ENCODE assay signal across 27 cellular contexts in genomic region chr2:154600931-154601494, GRCh38.
"Had no signal": no experiment of that assay in that cellular context is flagged by ENCODE, and none has a peak within 500 bp of the region (broad histone marks: within the 10 kb centered on the region; RNA-seq: fewer than 3 reads in every experiment).

No MANE protein-coding gene starts in this region.

- DNase-seq: colonic mucosa; effector CD8-positive, alpha-beta T cell; endodermal cell; foreskin keratinocyte; heart left ventricle; kidney; left cardiac atrium; left ventricle myocardium inferior; mucosa of descending colon; naive B cell; sigmoid colon; stimulated activated CD4-positive, alpha-beta T cell treated with anti-CD3 and anti-CD28 coated beads, Interleukin-2, amount 100 ng/mL, for 24 hours; stimulated activated CD4-positive, alpha-beta T cell treated with anti-CD3 and anti-CD28 coated beads, Interleukin-4, amount 100 ng/mL, for 24 hours; stimulated activated naive CD8-positive, alpha-beta T cell treated with anti-CD3 and anti-CD28 coated beads, Interleukin-15, Interleukin-2, amounts not matched to agents 100 U/mL and 50 U/mL, for 24 hours; testis; tibial artery; upper lobe of left lung had no signal

- H3K27me3 ChIP-seq: colonic mucosa, esophagus muscularis mucosa, foreskin keratinocyte, gastroesophageal sphincter, heart left ventricle, hepatocyte, neural progenitor cell, right atrium auricular region, sigmoid colon, testis, tibial artery, upper lobe of left lung had no signal

- ATAC-seq: foreskin keratinocyte; gastroesophageal sphincter; heart left ventricle; left cardiac atrium; mucosa of descending colon; natural killer cell treated with Interleukin-12 subunit alpha and Interleukin-12 subunit beta and Interleukin-15 and Interleukin-18, amount 100 ng/mL, for 72 hours; stimulated activated memory B cell treated with anti-CD40 and anti-IgM and Interleukin-4, amounts not matched to agents 10 μg/mL and 1 μg/mL and 100 μg/mL, for 72 hours; stimulated activated naive CD8-positive, alpha-beta T cell treated with anti-CD3 and anti-CD28 coated beads, Interleukin-15, Interleukin-2, amounts not matched to agents 100 U/mL and 50 U/mL, for 24 hours had no signal

- H3K4me1 ChIP-seq: colonic mucosa, esophagus muscularis mucosa, foreskin keratinocyte, gastroesophageal sphincter, heart left ventricle, left ventricle myocardium inferior, neural progenitor cell, parathyroid adenoma, right atrium auricular region, sigmoid colon, testis, tibial artery, upper lobe of left lung had no signal

- H3K36me3 ChIP-seq: colonic mucosa, esophagus muscularis mucosa, gastroesophageal sphincter, heart left ventricle, left ventricle myocardium inferior, neural progenitor cell, right atrium auricular region, sigmoid colon, tibial artery, upper lobe of left lung had no signal

- H3K4me3 ChIP-seq: colonic mucosa, esophagus muscularis mucosa, gastroesophageal sphincter, heart left ventricle, hepatocyte, left ventricle myocardium inferior, lung, mucosa of descending colon, neural progenitor cell, right atrium auricular region, sigmoid colon, testis, tibial artery, upper lobe of left lung had no signal

- H3K9me3 ChIP-seq: colonic mucosa, esophagus muscularis mucosa, gastroesophageal sphincter, mucosa of descending colon, right atrium auricular region, sigmoid colon, testis, tibial artery, upper lobe of left lung had no signal

- H3K27ac ChIP-seq: colonic mucosa, epithelial cell of prostate, esophagus muscularis mucosa, foreskin keratinocyte, gastroesophageal sphincter, heart left ventricle, hepatocyte, left ventricle myocardium inferior, neural progenitor cell, parathyroid adenoma, right atrium auricular region, sigmoid colon, testis, tibial artery, upper lobe of left lung had no signal
